20 cellular contexts compared by ENCODE assay signal in genomic region chr16:84823484-84823883, GRCh38. TPM values are rescaled to one million over a fixed set of nuclear protein-coding genes. Genes with fewer than 3 reads are reported as not detected.
DNase-seq lines count a peak whose midpoint lies in the region; ATAC-seq and TF ChIP-seq lines count a peak whose summit lies in the region.
"Had no signal": no experiment of that assay in that cellular context is flagged by ENCODE, and none has a peak within 500 bp of the region (broad histone marks: within the 10 kb centered on the region; RNA-seq: fewer than 3 reads in every experiment).

No MANE protein-coding gene starts in this region.

- no peaks in the 10 kb centered on the region for H3K36me3 ChIP-seq in parathyroid adenoma (ENCODE audit: control insufficient read depth, insufficient read depth, low read length)
- H3K36me3 ChIP-seq in upper lobe of left lung: no peaks in the 10 kb centered on the region
- H3K36me3 ChIP-seq: ovary had no signal

- H3K79me2 ChIP-seq in parathyroid adenoma: no peaks in the 10 kb centered on the region

- peak in 1 of 4 donors; percentile 25 for TF ChIP-seq EP300 in upper lobe of left lung (IDR thresholded peaks at IDR 0.05)

- H3K27ac ChIP-seq in parathyroid adenoma (peak overlapping the region; percentile 6), upper lobe of left lung (peak overlapping the region; percentile 50 to 86 (median 72))

- TF ChIP-seq CTCF in fibroblast of mammary gland (conservative IDR thresholded peaks at IDR 0.05; ENCODE audit: control insufficient read depth, insufficient read depth, low read depth, low read length) (no peak), parathyroid adenoma (IDR thresholded peaks at IDR 0.05) (no peak), upper lobe of left lung (IDR thresholded peaks at IDR 0.05) (no peak)

- H2AFZ ChIP-seq in parathyroid adenoma: no peak overlapping the region

- H3K4me3 ChIP-seq in fibroblast of mammary gland (ENCODE audit: control insufficient read depth, low read depth, low read length) (no peak overlapping the region), parathyroid adenoma (ENCODE audit: low read depth, low read length) (no peak overlapping the region), upper lobe of left lung (peak overlapping the region in 1 of 4 donors; percentile 65)

- H3K9me3 ChIP-seq in parathyroid adenoma (ENCODE audit: control insufficient read depth, low read length) (no peaks in the 10 kb centered on the region), upper lobe of left lung (no peaks in the 10 kb centered on the region)
- H3K9me3 ChIP-seq: ovary had no signal

- no peak for TF ChIP-seq POLR2A in upper lobe of left lung (IDR thresholded peaks at IDR 0.05)

- H3K4me1 ChIP-seq in parathyroid adenoma (no peaks in the 10 kb centered on the region), upper lobe of left lung (peaks cover 12 to 28% (median 18%) of the 10 kb centered on the region in 4 donors)

- H3K4me2 ChIP-seq in parathyroid adenoma (ENCODE audit: low read length): no peak overlapping the region

- peak; percentile 52 for DNase-seq in MV-4-11 (lab: John Stamatoyannopoulos, UW)
- DNase-seq in fibroblast of mammary gland (ENCODE audit: low read depth): peak; percentile 93
- DNase-seq in upper lobe of left lung: no peak
- DNase-seq in KBM-7: no peak
- no peak for DNase-seq in cerebellum (ENCODE audit: low spot score)
- no peak for DNase-seq in HT-29 (ENCODE audit: low spot score)
- DNase-seq: activated CD4-positive, alpha-beta T cell treated with anti-CD3 and anti-CD28 coated beads, Interleukin-2, amount 10 ng/mL, durations not matched to agents 24 days and 14 days; activated naive CD8-positive, alpha-beta T cell treated with anti-CD3 and anti-CD28 coated beads, Interleukin-2, amount 50 U/mL, for 24 hours; activated T-cell treated with anti-CD3 and anti-CD28 coated beads, Interleukin-2, amount 50 U/mL, for 24 hours; CD8-positive, alpha-beta T cell; cortex of kidney; Karpas-422; NCI-H2081 treated with DMSO at 0.1 percent for 48 hours; NCI-H774; SHP77; stimulated activated CD4-positive, alpha-beta T cell treated with anti-CD3 and anti-CD28 coated beads, Interleukin-1b, Interleukin-23, amount 100 ng/mL, for 48 hours; stimulated activated CD8-positive, alpha-beta memory T cell treated with anti-CD3 and anti-CD28 coated beads, Interleukin-4, amount 100 ng/mL, for 48 hours had no signal

- peak in 1 of 2 donors; percentile 46 for ATAC-seq in upper lobe of left lung (ENCODE audit: low FRiP score in 2 of 2)
- ATAC-seq: activated naive CD8-positive, alpha-beta T cell treated with anti-CD3 and anti-CD28 coated beads, Interleukin-2, amount 50 U/mL, for 24 hours; CD8-positive, alpha-beta T cell; esophagus mucosa had no signal

- H3K9ac ChIP-seq in parathyroid adenoma: no peak overlapping the region

- in situ Hi-C loops in KBM-7 (cut with MboI; ENCODE audit: low pct_unique_long_range_greater_than_20kb, low sequenced_read_pairs): no loop called here

- H3K27me3 ChIP-seq in parathyroid adenoma (ENCODE audit: control insufficient read depth, insufficient read depth, low read length) (no peaks in the 10 kb centered on the region), upper lobe of left lung (no peaks in the 10 kb centered on the region)
- H3K27me3 ChIP-seq: ovary had no signal

- WGBS in upper lobe of left lung, 2 donors: 45 to 49% methylated on average over 8 of the region's 8 CpGs

RNA-seq across cellular contexts. Expression of gene CRISPLD2, which starts 3.7 kb away (rescaled TPM):
- total RNA-seq in upper lobe of left lung: 100 to 1,000 TPM in 1 of 6 donors, 10 to 100 TPM in 5; 30.2 to 109 (median 80.8) TPM
- total RNA-seq in cerebellum: 4.8 TPM
- 0.74 and 0.78 TPM in 2 replicates for total RNA-seq in HT-29 (2014; rRNA removed; shearing (Covaris generic))

Comparison
In these comparisons a context has a peak if more than half of its experiments do, and no peak if none do; other contexts are left out.
1. DNase-seq: peak in MV-4-11 (single experiment) and fibroblast of mammary gland (single experiment); none in upper lobe of left lung (0 of 2), KBM-7 (single experiment), cerebellum (single experiment) and HT-29 (single experiment).